In the genomic region with DNA sequence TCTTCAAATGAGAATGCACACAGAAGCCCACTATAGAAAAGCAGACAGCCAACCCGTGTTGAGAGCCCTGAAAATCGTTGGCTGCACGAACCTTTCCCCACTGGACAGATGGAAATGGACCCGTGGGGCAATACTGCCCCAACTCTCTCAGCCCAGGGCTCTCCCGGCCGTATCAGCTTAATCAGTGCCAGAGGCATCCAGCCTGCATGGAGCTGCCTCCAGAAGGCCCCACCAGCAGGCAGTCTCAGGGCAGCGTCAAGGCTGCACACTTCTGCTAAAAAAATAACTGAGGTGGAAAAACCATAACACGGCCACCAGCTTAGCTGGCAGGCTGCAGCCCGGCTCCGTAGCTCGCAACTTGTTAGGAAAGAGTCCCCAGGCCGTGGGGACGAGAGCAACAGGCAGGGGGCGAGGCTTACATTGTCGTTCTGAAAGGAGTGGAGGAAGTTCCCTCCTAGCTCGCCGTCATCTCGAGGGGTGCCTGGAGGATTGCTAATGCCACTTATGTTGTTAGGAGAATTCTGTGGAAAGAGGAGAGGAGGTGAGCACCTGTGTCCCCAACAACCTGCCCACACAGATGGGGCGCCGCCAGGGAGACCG, we compare ENCODE assay signal across 9 cellular contexts. TPM values are rescaled to one million over a fixed set of nuclear protein-coding genes. Genes with fewer than 3 reads are reported as not detected.
DNase-seq lines count a peak whose midpoint lies in the region; TF ChIP-seq lines count a peak whose summit lies in the region.
"Had no signal": no experiment of that assay in that cellular context is flagged by ENCODE, and none has a peak within 500 bp of the region (broad histone marks: within the 10 kb centered on the region; RNA-seq: fewer than 3 reads in every experiment).

No MANE protein-coding gene starts in this region.

- H3K79me2 ChIP-seq in parathyroid adenoma, result no peaks in the 10 kb centered on the region

- H3K9me3 Mint-ChIP-seq in progenitor cell of endocrine pancreas (ENCODE audit: low read depth), result no peaks in the 10 kb centered on the region

- peak overlapping the region; percentile 17 for H3K27ac ChIP-seq in parathyroid adenoma

- H3K36me3 ChIP-seq in parathyroid adenoma (ENCODE audit: control insufficient read depth, insufficient read depth, low read length), result no peaks in the 10 kb centered on the region

- no peak overlapping the region for H3K4me3 Mint-ChIP-seq in progenitor cell of endocrine pancreas (ENCODE audit: low read depth)

- no peak overlapping the region for H3K27ac Mint-ChIP-seq in progenitor cell of endocrine pancreas

- H3K27me3 ChIP-seq in parathyroid adenoma (ENCODE audit: control insufficient read depth, insufficient read depth, low read length), result no peaks in the 10 kb centered on the region

- no peak overlapping the region for H3K9ac ChIP-seq in parathyroid adenoma

- H3K4me3 ChIP-seq in choroid plexus epithelial cell (ENCODE audit: low read depth, low read length) (no peak overlapping the region), parathyroid adenoma (ENCODE audit: low read depth, low read length) (no peak overlapping the region)

- H3K9me3 ChIP-seq in parathyroid adenoma (ENCODE audit: control insufficient read depth, low read length), result no peaks in the 10 kb centered on the region

- H3K36me3 Mint-ChIP-seq in progenitor cell of endocrine pancreas (ENCODE audit: insufficient read depth), result peaks cover 25% of the 10 kb centered on the region

- no peak overlapping the region for H2AFZ ChIP-seq in parathyroid adenoma

- TF ChIP-seq CTCF in choroid plexus epithelial cell (conservative IDR thresholded peaks at IDR 0.05; ENCODE audit: low read depth, low read length), result peak; percentile 8
- no peak for TF ChIP-seq CTCF in parathyroid adenoma (IDR thresholded peaks at IDR 0.05)
- no peak for TF ChIP-seq CTCF in progenitor cell of endocrine pancreas (IDR thresholded peaks at IDR 0.05; ENCODE audit: unreplicated experiment)

- no peak overlapping the region for H3K4me2 ChIP-seq in parathyroid adenoma (ENCODE audit: low read length)

- H3K27me3 Mint-ChIP-seq in progenitor cell of endocrine pancreas, result no peaks in the 10 kb centered on the region

- DNase-seq in NCI-H82 (lab: John Stamatoyannopoulos, UW) (peak; percentile 37), NCI-H82 treated with DMSO at 0.1 percent for 48 hours (lab: John Stamatoyannopoulos, UW; ENCODE audit: unreplicated experiment) (no peak), NCI-H1694 (lab: John Stamatoyannopoulos, UW) (peak; percentile 28), choroid plexus epithelial cell (ENCODE audit: low read depth) (no peak), progenitor cell of endocrine pancreas (ENCODE audit: low spot score, unreplicated experiment) (no peak), germinal center (ENCODE audit: low spot score) (no peak)
- DNase-seq in stimulated activated CD4-positive, alpha-beta T cell treated with anti-CD3 and anti-CD28 coated beads, Interleukin-4, amount 100 ng/mL, for 1 hour, result no peak
- DNase-seq: GF-D8 had no signal

- H3K4me1 ChIP-seq in parathyroid adenoma, result peaks cover 12% of the 10 kb centered on the region

- no peaks in the 10 kb centered on the region for H3K4me1 Mint-ChIP-seq in progenitor cell of endocrine pancreas (ENCODE audit: low read depth)

RNA-seq across cellular contexts. Expression of gene MRPL37, which starts 28.0 kb away (rescaled TPM):
- total RNA-seq in progenitor cell of endocrine pancreas, result 61.9 and 62.2 TPM in 2 replicates

RNA-seq across cellular contexts. Expression of gene CYB5RL, which starts 28.1 kb away (rescaled TPM):
- total RNA-seq in progenitor cell of endocrine pancreas, result 9.0 and 11.6 TPM in 2 replicates

Comparison
In these comparisons a context has a peak if more than half of its experiments do, and no peak if none do; other contexts are left out.
1. DNase-seq: peak in NCI-H82 (single experiment) and NCI-H1694 (single experiment); none in NCI-H82 treated with DMSO at 0.1 percent for 48 hours (single experiment), choroid plexus epithelial cell (single experiment), stimulated activated CD4-positive, alpha-beta T cell treated with anti-CD3 and anti-CD28 coated beads, Interleukin-4, amount 100 ng/mL, for 1 hour (single experiment), progenitor cell of endocrine pancreas (single experiment) and germinal center (single experiment).